In genomic region chr14:72377016-72377415, GRCh38 we compare ENCODE assay signal across 19 cellular contexts.
A peak's percentile ranks its signal among the peaks of the same experiment; 100 is the strongest.
DNase-seq lines count a peak whose midpoint lies in the region; ATAC-seq and TF ChIP-seq lines count a peak whose summit lies in the region.
"Had no signal": no experiment of that assay in that cellular context is flagged by ENCODE, and none has a peak within 500 bp of the region (broad histone marks: within the 10 kb centered on the region; RNA-seq: fewer than 3 reads in every experiment).

No MANE protein-coding gene starts in this region.

- H3K9me3 ChIP-seq in MM.1S (replicated peaks; ENCODE audit: insufficient read depth, low read length): no peaks in the 10 kb centered on the region

- H3K4me3 Mint-ChIP-seq in activated T-helper 1 cell treated with anti-CD3 and anti-CD28 coated beads, Interleukin-12 subunit alpha, Interleukin-12 subunit beta, Interleukin-2, Interleukin-4 antibody, amounts not matched to agents 30 ng/mL and 10 ng/mL and 1 ng/mL, durations not matched to agents 14 hours and 24 hours and 36 hours: no peak overlapping the region
- no peak overlapping the region for H3K4me3 Mint-ChIP-seq in stimulated activated memory B cell treated with anti-CD40 and anti-IgM and Interleukin-4, amounts not matched to agents 10 μg/mL and 1 μg/mL and 100 μg/mL, for 72 hours
- H3K4me3 Mint-ChIP-seq: B cell; CD4-positive, CD25-positive, alpha-beta regulatory T cell; CD8-positive, alpha-beta T cell had no signal

- H3K4me1 Mint-ChIP-seq in activated T-helper 1 cell treated with anti-CD3 and anti-CD28 coated beads, Interleukin-12 subunit alpha, Interleukin-12 subunit beta, Interleukin-2, Interleukin-4 antibody, amounts not matched to agents 30 ng/mL and 10 ng/mL and 1 ng/mL, durations not matched to agents 14 hours and 24 hours and 36 hours (ENCODE audit: low read depth): peaks cover 19% of the 10 kb centered on the region
- no peaks in the 10 kb centered on the region for H3K4me1 Mint-ChIP-seq in stimulated activated memory B cell treated with anti-CD40 and anti-IgM and Interleukin-4, amounts not matched to agents 10 μg/mL and 1 μg/mL and 100 μg/mL, for 72 hours
- H3K4me1 Mint-ChIP-seq: B cell had no signal

- peaks cover 2% of the 10 kb centered on the region for H3K36me3 Mint-ChIP-seq in activated T-helper 1 cell treated with anti-CD3 and anti-CD28 coated beads, Interleukin-12 subunit alpha, Interleukin-12 subunit beta, Interleukin-2, Interleukin-4 antibody, amounts not matched to agents 30 ng/mL and 10 ng/mL and 1 ng/mL, durations not matched to agents 14 hours and 24 hours and 36 hours (ENCODE audit: low read depth)
- no peaks in the 10 kb centered on the region for H3K36me3 Mint-ChIP-seq in stimulated activated memory B cell treated with anti-CD40 and anti-IgM and Interleukin-4, amounts not matched to agents 10 μg/mL and 1 μg/mL and 100 μg/mL, for 72 hours
- H3K36me3 Mint-ChIP-seq: CD4-positive, CD25-positive, alpha-beta regulatory T cell; CD8-positive, alpha-beta T cell had no signal

- no peak for ATAC-seq in stimulated activated memory B cell treated with anti-CD40 and anti-IgM and Interleukin-4, amounts not matched to agents 10 μg/mL and 1 μg/mL and 100 μg/mL, for 72 hours
- ATAC-seq: CD8-positive, alpha-beta T cell had no signal

- no peak overlapping the region for H2AFZ ChIP-seq in MM.1S (ENCODE audit: low read length)
- H2AFZ ChIP-seq: GM23248 had no signal

- peak; percentile 10 for DNase-seq in GM12865 (ENCODE audit: low read depth)
- DNase-seq in MM.1S: peak; percentile 44
- no peak for DNase-seq in activated T-helper 1 cell treated with anti-CD3 and anti-CD28 coated beads, Interleukin-12 subunit alpha, Interleukin-12 subunit beta, Interleukin-2, Interleukin-4 antibody, amounts not matched to agents 30 ng/mL and 10 ng/mL and 1 ng/mL, durations not matched to agents 14 hours and 24 hours and 36 hours (ENCODE audit: low spot score)
- DNase-seq in COR-L47 (lab: John Stamatoyannopoulos, UW): no peak
- no peak for DNase-seq in NCI-H2107 treated with DMSO at 0.1 percent for 48 hours (lab: John Stamatoyannopoulos, UW; ENCODE audit: unreplicated experiment)
- DNase-seq: CD8-positive, alpha-beta T cell; DMS 273 treated with DMSO at 0.1 percent for 48 hours; DMS79; EL; GDM1; GM23248; H7; HCEC 1CT had no signal

- H3K36me3 ChIP-seq in MM.1S (replicated peaks; ENCODE audit: insufficient read depth, low read length): no peaks in the 10 kb centered on the region
- H3K36me3 ChIP-seq: BLaER1 had no signal

- no peaks in the 10 kb centered on the region for H3K9me2 ChIP-seq in MM.1S (replicated peaks; ENCODE audit: insufficient read depth, low read length)

- H3K79me2 ChIP-seq in MM.1S (ENCODE audit: low read length): no peaks in the 10 kb centered on the region

- intact Hi-C loops in activated T-helper 1 cell treated with anti-CD3 and anti-CD28 coated beads, Interleukin-12 subunit alpha, Interleukin-12 subunit beta, Interleukin-2, Interleukin-4 antibody, amounts not matched to agents 30 ng/mL and 10 ng/mL and 1 ng/mL, durations not matched to agents 14 hours and 24 hours and 36 hours (cut with micrococcal nuclease): no loop called here

- H3K4me1 ChIP-seq in MM.1S (ENCODE audit: low read length): peaks cover 13% of the 10 kb centered on the region

- H3K4me3 ChIP-seq in GM12865 (ENCODE audit: low read depth, low read length) (no peak overlapping the region), MM.1S (ENCODE audit: low read length) (no peak overlapping the region)
- H3K4me3 ChIP-seq: BLaER1, GM23248 had no signal

- H3K27me3 Mint-ChIP-seq in activated T-helper 1 cell treated with anti-CD3 and anti-CD28 coated beads, Interleukin-12 subunit alpha, Interleukin-12 subunit beta, Interleukin-2, Interleukin-4 antibody, amounts not matched to agents 30 ng/mL and 10 ng/mL and 1 ng/mL, durations not matched to agents 14 hours and 24 hours and 36 hours (ENCODE audit: insufficient read depth): peaks cover 35% of the 10 kb centered on the region
- H3K27me3 Mint-ChIP-seq in stimulated activated memory B cell treated with anti-CD40 and anti-IgM and Interleukin-4, amounts not matched to agents 10 μg/mL and 1 μg/mL and 100 μg/mL, for 72 hours: peaks cover 64% of the 10 kb centered on the region

- H3K9me3 Mint-ChIP-seq in activated T-helper 1 cell treated with anti-CD3 and anti-CD28 coated beads, Interleukin-12 subunit alpha, Interleukin-12 subunit beta, Interleukin-2, Interleukin-4 antibody, amounts not matched to agents 30 ng/mL and 10 ng/mL and 1 ng/mL, durations not matched to agents 14 hours and 24 hours and 36 hours: peaks cover 29% of the 10 kb centered on the region
- peaks cover 18% of the 10 kb centered on the region for H3K9me3 Mint-ChIP-seq in stimulated activated memory B cell treated with anti-CD40 and anti-IgM and Interleukin-4, amounts not matched to agents 10 μg/mL and 1 μg/mL and 100 μg/mL, for 72 hours

- no peaks in the 10 kb centered on the region for H3F3A ChIP-seq in MM.1S (ENCODE audit: insufficient read depth, low read length)

- H3K27ac Mint-ChIP-seq in activated T-helper 1 cell treated with anti-CD3 and anti-CD28 coated beads, Interleukin-12 subunit alpha, Interleukin-12 subunit beta, Interleukin-2, Interleukin-4 antibody, amounts not matched to agents 30 ng/mL and 10 ng/mL and 1 ng/mL, durations not matched to agents 14 hours and 24 hours and 36 hours: peak overlapping the region; percentile 9
- H3K27ac Mint-ChIP-seq in stimulated activated memory B cell treated with anti-CD40 and anti-IgM and Interleukin-4, amounts not matched to agents 10 μg/mL and 1 μg/mL and 100 μg/mL, for 72 hours: no peak overlapping the region
- H3K27ac Mint-ChIP-seq: B cell; CD4-positive, CD25-positive, alpha-beta regulatory T cell; CD8-positive, alpha-beta T cell had no signal

- no peak overlapping the region for H3K9ac ChIP-seq in MM.1S (ENCODE audit: low read length)
- H3K9ac ChIP-seq: BLaER1, GM23248 had no signal

- TF ChIP-seq CTCF in GM12865 (IDR thresholded peaks at IDR 0.05; ENCODE audit: insufficient read depth, low read depth, low read length, missing control alignments): no peak
- no peak for TF ChIP-seq CTCF in MM.1S (IDR thresholded peaks at IDR 0.05; ENCODE audit: low read length)

- no peaks in the 10 kb centered on the region for H4K20me1 ChIP-seq in MM.1S (ENCODE audit: insufficient read depth, low read length)
- H4K20me1 ChIP-seq: BLaER1 had no signal

- H3K27ac ChIP-seq in MM.1S (ENCODE audit: low read length): no peak overlapping the region
- H3K27ac ChIP-seq: 22Rv1, BLaER1, C4-2B, GM23248 had no signal

- no peaks in the 10 kb centered on the region for H3K27me3 ChIP-seq in MM.1S (replicated peaks; ENCODE audit: insufficient read depth, low read length)
- H3K27me3 ChIP-seq: BLaER1 had no signal

- H3K4me2 ChIP-seq in MM.1S (ENCODE audit: low read depth, low read length): peak overlapping the region; percentile 16; the same call in 1 of the 2 replicates
- H3K4me2 ChIP-seq: BLaER1 had no signal

Comparison
In these comparisons a context has a peak if more than half of its experiments do, and no peak if none do; other contexts are left out.
1. DNase-seq: peak in GM12865 (single experiment) and MM.1S (single experiment); none in activated T-helper 1 cell treated with anti-CD3 and anti-CD28 coated beads, Interleukin-12 subunit alpha, Interleukin-12 subunit beta, Interleukin-2, Interleukin-4 antibody, amounts not matched to agents 30 ng/mL and 10 ng/mL and 1 ng/mL, durations not matched to agents 14 hours and 24 hours and 36 hours (single experiment), COR-L47 (single experiment) and NCI-H2107 treated with DMSO at 0.1 percent for 48 hours (single experiment).